Comparison of ENCODE assay signal across 24 cellular contexts in the genomic region with DNA sequence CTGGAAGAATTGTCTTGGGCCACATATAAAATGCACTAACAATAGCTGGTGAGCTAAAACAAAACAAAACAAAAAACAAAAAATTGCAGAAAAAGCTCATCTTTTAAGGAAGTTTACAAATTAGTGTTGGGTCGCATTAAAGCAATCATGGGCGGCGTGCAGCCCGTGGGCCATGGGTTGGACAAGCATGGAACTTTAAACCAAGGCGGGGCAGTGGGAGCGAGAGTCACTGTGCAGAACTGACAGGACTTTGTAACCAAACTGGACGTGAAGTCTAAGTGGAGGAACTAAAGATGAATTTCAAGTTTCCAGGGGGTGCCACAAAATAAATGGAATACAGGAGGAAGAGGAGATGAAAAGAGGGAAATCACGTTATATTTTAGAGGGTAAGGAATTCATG.
DNase-seq lines count a peak whose midpoint lies in the region; ATAC-seq and TF ChIP-seq lines count a peak whose summit lies in the region.
"Had no signal": no experiment of that assay in that cellular context is flagged by ENCODE, and none has a peak within 500 bp of the region (broad histone marks: within the 10 kb centered on the region; RNA-seq: fewer than 3 reads in every experiment).

No MANE protein-coding gene starts in this region.

- H3K9ac ChIP-seq in mammary epithelial cell (ENCODE audit: insufficient read depth, low read length), result no peak overlapping the region
- H3K9ac ChIP-seq in Karpas-422 (ENCODE audit: low read length), result no peak overlapping the region
- H3K9ac ChIP-seq: BLaER1, GM23248 had no signal

- H3K9me3 ChIP-seq in mammary epithelial cell (replicated peaks; ENCODE audit: insufficient read depth, low read length) (no peaks in the 10 kb centered on the region), transverse colon (no peaks in the 10 kb centered on the region), Karpas-422 (ENCODE audit: low read length) (no peaks in the 10 kb centered on the region)
- H3K9me3 ChIP-seq: BLaER1 had no signal

- TF ChIP-seq POLR2A in transverse colon (IDR thresholded peaks at IDR 0.05), result no peak

- H2AFZ ChIP-seq in mammary epithelial cell (ENCODE audit: low read depth, low read length) (peak overlapping the region; percentile 40), Karpas-422 (ENCODE audit: low read length) (no peak overlapping the region)
- H2AFZ ChIP-seq: GM23248 had no signal

- TF ChIP-seq CTCF in mammary epithelial cell (conservative IDR thresholded peaks at IDR 0.05 in 1 of 2, IDR thresholded peaks at IDR 0.05 in 1 of 2; ENCODE audit: extremely low read depth in 1 of 2, insufficient read depth in 1 of 2, low read depth in 1 of 2, low read length in 2 of 2) (no peak), transverse colon (IDR thresholded peaks at IDR 0.05) (no peak)

- H3K79me2 ChIP-seq in mammary epithelial cell (ENCODE audit: insufficient read depth, low read length) (no peaks in the 10 kb centered on the region), Karpas-422 (ENCODE audit: low read length) (no peaks in the 10 kb centered on the region)

- no peak overlapping the region for H3K27ac ChIP-seq in mammary epithelial cell (ENCODE audit: insufficient read depth, low read depth, low read length)
- H3K27ac ChIP-seq in transverse colon, result no peak overlapping the region
- H3K27ac ChIP-seq in Karpas-422 (ENCODE audit: low read length), result no peak overlapping the region
- H3K27ac ChIP-seq: 22Rv1, BLaER1, GM23248 had no signal

- no peak overlapping the region for H3K4me3 Mint-ChIP-seq in memory B cell
- H3K4me3 Mint-ChIP-seq: CD4-positive, alpha-beta memory T cell; H9; HFFc6 had no signal

- H3K27ac Mint-ChIP-seq in memory B cell, result peak overlapping the region; percentile 24
- H3K27ac Mint-ChIP-seq: HFFc6 had no signal

- H3K4me3 ChIP-seq in mammary epithelial cell (replicated peaks in 1 of 3; ENCODE audit: insufficient read depth in 1 of 3, low read depth in 2 of 3, low read length in 3 of 3), result no peak overlapping the region
- H3K4me3 ChIP-seq in transverse colon, result no peak overlapping the region
- H3K4me3 ChIP-seq in Karpas-422 (ENCODE audit: low read length), result no peak overlapping the region
- H3K4me3 ChIP-seq: BLaER1, GM23248 had no signal

- BruUV-seq in mammary epithelial cell (replicated peaks; lab: Mats Ljungman, UMichigan), result no TSS peak

- H4K20me1 ChIP-seq in mammary epithelial cell (ENCODE audit: insufficient read depth, low read length) (no peaks in the 10 kb centered on the region), Karpas-422 (ENCODE audit: insufficient read depth, low read depth, low read length) (no peaks in the 10 kb centered on the region)
- H4K20me1 ChIP-seq: BLaER1 had no signal

- CTCF ChIA-PET in mammary epithelial cell (lab: Charles Lee; ENCODE audit: low non-redundant PET), result interaction anchor here (0.6 kb wide), 1 partner anchor 39 kb away, joined by 4 read pairs; no protein-coding TSS in a partner anchor

- DNase-seq in NCI-H82 (lab: John Stamatoyannopoulos, UW), result peak; percentile 75
- DNase-seq in NCI-H82 treated with DMSO at 0.1 percent for 48 hours (lab: John Stamatoyannopoulos, UW; ENCODE audit: unreplicated experiment), result no peak
- no peak for DNase-seq in mammary epithelial cell
- no peak for DNase-seq in memory B cell (ENCODE audit: low spot score in 2 of 2)
- peak; percentile 61 for DNase-seq in transverse colon
- no peak for DNase-seq in COR-L47 (lab: John Stamatoyannopoulos, UW)
- DNase-seq in OCI-M2 (lab: John Stamatoyannopoulos, UW; ENCODE audit: unreplicated experiment), result no peak
- DNase-seq in Karpas-422, result no peak
- DNase-seq: ACHN; CD4-positive, alpha-beta memory T cell; DMS153; GM23248; H9; HFFc6; KG1; NCI-H1105; NCI-H146; NCI-H2029 treated with DMSO at 0.1 percent for 48 hours; NCI-H2171; NCI-H345; NCI-H774; Right ventricle myocardium superior had no signal

- H3K4me2 ChIP-seq in mammary epithelial cell (ENCODE audit: insufficient read depth, low read depth, low read length) (peak overlapping the region; percentile 29), Karpas-422 (ENCODE audit: low read depth, low read length, poor library complexity, severe bottlenecking) (no peak overlapping the region)
- H3K4me2 ChIP-seq: BLaER1 had no signal

- no peaks in the 10 kb centered on the region for H3K27me3 ChIP-seq in mammary epithelial cell (ENCODE audit: insufficient read depth, low read length)
- no peaks in the 10 kb centered on the region for H3K27me3 ChIP-seq in transverse colon
- no peaks in the 10 kb centered on the region for H3K27me3 ChIP-seq in Karpas-422 (ENCODE audit: low read length)
- H3K27me3 ChIP-seq: BLaER1 had no signal

- no peaks in the 10 kb centered on the region for H3K36me3 ChIP-seq in mammary epithelial cell (ENCODE audit: insufficient read depth, low read length)
- H3K36me3 ChIP-seq in transverse colon, result no peaks in the 10 kb centered on the region
- no peaks in the 10 kb centered on the region for H3K36me3 ChIP-seq in Karpas-422 (ENCODE audit: insufficient read depth, low read length)
- H3K36me3 ChIP-seq: BLaER1 had no signal

- no peaks in the 10 kb centered on the region for H3K9me3 Mint-ChIP-seq in memory B cell
- H3K9me3 Mint-ChIP-seq: H9 had no signal

- 100% methylated on average over 7 of the region's 8 CpGs for WGBS in mammary epithelial cell (ENCODE audit: low coverage, missing lambda C conversion rate)
- whole genome bisulfite sequencing in transverse colon (ENCODE audit: low coverage in 1 of 2), 2 donors, result 49 to 66% methylated on average over 8 of the region's 8 CpGs

- no peaks in the 10 kb centered on the region for H3K9me2 ChIP-seq in Karpas-422 (replicated peaks; ENCODE audit: insufficient read depth, low read length)

- intact Hi-C loops in mammary epithelial cell (cut with micrococcal nuclease), result no loop called here
- intact Hi-C loops in transverse colon (cut with DNase I; ENCODE audit: low total_unique reads), result no loop called here

- TF ChIP-seq EP300 in transverse colon (IDR thresholded peaks at IDR 0.05; ENCODE audit: low read depth), result no peak

- dilution Hi-C loops in mammary epithelial cell (cut with HindIII; ENCODE audit: low sequenced_read_pairs), result no loop called here

- H3K36me3 Mint-ChIP-seq in memory B cell, result peaks cover 2% of the 10 kb centered on the region

- H3K4me1 Mint-ChIP-seq in memory B cell, result peaks cover under 1% of the 10 kb centered on the region
- H3K4me1 Mint-ChIP-seq: H9 had no signal

- no peaks in the 10 kb centered on the region for H3K27me3 Mint-ChIP-seq in memory B cell
- H3K27me3 Mint-ChIP-seq: CD4-positive, alpha-beta memory T cell had no signal

- no peak for ATAC-seq in memory B cell (ENCODE audit: low read depth)

- H3K4me1 ChIP-seq in mammary epithelial cell (ENCODE audit: insufficient read depth, low read length) (peaks cover 12% of the 10 kb centered on the region), transverse colon (peaks cover 0 to 4% (median 0%) of the 10 kb centered on the region in 4 donors), Karpas-422 (ENCODE audit: low read length) (no peaks in the 10 kb centered on the region)
- H3K4me1 ChIP-seq: BLaER1 had no signal

- in situ Hi-C loops in mammary epithelial cell (cut with MboI; ENCODE audit: low sequenced_read_pairs in 2 of 2) (no loop called here), transverse colon (cut with MboI; ENCODE audit: low pct_ligation_motif_present in 1 of 4, low pct_unique_long_range_greater_than_20kb in 1 of 4, low sequenced_read_pairs in 3 of 4) (no loop called here)

Comparison
In these comparisons a context has a peak if more than half of its experiments do, and no peak if none do; other contexts are left out.
1. DNase-seq: peak in NCI-H82 (single experiment) and transverse colon (single experiment); none in NCI-H82 treated with DMSO at 0.1 percent for 48 hours (single experiment), mammary epithelial cell (single experiment), memory B cell (0 of 2), COR-L47 (single experiment), OCI-M2 (single experiment) and Karpas-422 (single experiment).